ENCODE assay signal across 8 cellular contexts in the genomic region with DNA sequence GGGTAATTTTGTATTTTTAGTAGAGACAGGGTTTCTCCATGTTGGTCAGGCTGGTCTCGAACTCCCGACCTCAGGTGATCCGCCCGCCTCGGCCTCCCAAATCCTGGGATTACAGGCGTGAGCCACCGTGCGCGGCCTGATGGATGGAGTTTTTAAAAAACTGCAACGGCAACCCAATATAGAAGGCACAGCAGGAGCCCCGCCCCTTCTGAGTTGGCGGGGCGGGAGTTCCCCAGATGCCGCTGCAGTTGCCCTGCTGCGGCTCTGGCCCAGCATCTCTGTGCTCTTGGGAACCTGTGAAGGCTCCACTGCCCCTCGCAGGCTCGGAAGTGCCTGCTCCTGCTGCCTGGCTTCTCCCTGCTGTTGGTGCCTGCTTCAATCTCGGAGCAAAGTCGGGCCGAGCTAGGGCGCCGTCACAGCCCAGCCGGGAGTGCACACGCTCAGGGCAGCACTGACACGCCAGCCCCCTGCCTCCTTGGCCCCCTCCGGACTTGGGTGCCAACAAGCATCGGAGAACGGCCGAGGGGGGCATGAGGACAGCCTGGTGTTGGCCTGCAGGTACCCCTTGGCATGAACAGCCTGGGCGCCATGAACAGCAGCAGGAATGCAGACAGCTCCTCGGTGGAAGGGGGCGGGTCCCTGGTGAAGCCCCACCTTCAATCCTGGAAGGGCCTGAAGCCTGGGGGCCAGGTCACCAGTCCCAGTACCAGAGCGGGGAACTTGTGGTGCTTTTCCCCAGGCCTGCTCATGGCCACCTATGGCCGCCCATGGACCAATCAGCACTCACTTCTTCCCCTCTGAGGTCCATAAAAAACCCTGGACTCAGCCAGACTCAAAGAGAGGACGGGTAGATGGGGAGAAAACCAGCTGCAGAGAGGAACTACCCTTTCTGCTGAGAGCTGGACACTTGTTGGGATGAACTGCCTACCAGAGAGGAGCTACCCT. TPM values are rescaled to one million over a fixed set of nuclear protein-coding genes. Genes with fewer than 3 reads are reported as not detected.
DNase-seq lines count a peak whose midpoint lies in the region; ATAC-seq and TF ChIP-seq lines count a peak whose summit lies in the region.

No MANE protein-coding gene starts in this region.

- 17% methylated on average over 32 of the region's 35 CpGs; no CpG with 5 or more reads in 1 of the 2 donors for WGBS in transverse colon (ENCODE audit: low coverage in 1 of 2), 2 donors

- in situ Hi-C loops in transverse colon (cut with MboI; ENCODE audit: low pct_ligation_motif_present in 1 of 4, low pct_unique_long_range_greater_than_20kb in 1 of 4, low sequenced_read_pairs in 3 of 4) = loop anchor here in 3 of 4 donors (25.0 kb wide), 2 partner anchors 289 to 314 kb away; no protein-coding TSS in a partner anchor

- H3K27ac Mint-ChIP-seq in neural crest cell (ENCODE audit: unreplicated experiment) = no peak overlapping the region

- H3K4me1 Mint-ChIP-seq in neural crest cell = peaks cover 28% of the 10 kb centered on the region

- H3K4me1 ChIP-seq in transverse colon = peaks cover 10 to 29% (median 15%) of the 10 kb centered on the region in 4 donors

- TF ChIP-seq POLR2A in transverse colon (IDR thresholded peaks at IDR 0.05) = no peak

- no peaks in the 10 kb centered on the region for H3K36me3 Mint-ChIP-seq in neural crest cell (ENCODE audit: low read depth)

- no peaks in the 10 kb centered on the region for H3K27me3 ChIP-seq in transverse colon

- peak overlapping the region in 3 of 4 donors; percentile 20 to 69 (median 51) for H3K27ac ChIP-seq in transverse colon

- no peaks in the 10 kb centered on the region for H3K9me3 ChIP-seq in transverse colon

- H3K36me3 ChIP-seq in transverse colon = no peaks in the 10 kb centered on the region

- H3K4me3 Mint-ChIP-seq in neural crest cell = peak overlapping the region; percentile 71

- TF ChIP-seq EP300 in transverse colon (IDR thresholded peaks at IDR 0.05; ENCODE audit: low read depth) = no peak

- ATAC-seq in GM21360 (IDR thresholded peaks at IDR 0.05; ENCODE audit: unreplicated experiment) = no peak
- no peak for ATAC-seq in GM19035 (IDR thresholded peaks at IDR 0.05; ENCODE audit: unreplicated experiment)

- peaks cover 11% of the 10 kb centered on the region for H3K27me3 Mint-ChIP-seq in neural crest cell (ENCODE audit: low read depth)

- H3K4me3 ChIP-seq in transverse colon = peak overlapping the region in 3 of 4 donors; percentile 9 to 43 (median 27)

- intact Hi-C loops in transverse colon (cut with DNase I; ENCODE audit: low total_unique reads) = no loop called here

- H3K9me3 Mint-ChIP-seq in neural crest cell = no peaks in the 10 kb centered on the region

- DNase-seq in ELF-1 (ENCODE audit: low read depth, low spot score) (peak; percentile 96), NAMALWA (ENCODE audit: low spot score) (peak; percentile 35), activated T-cell treated with anti-CD3 and anti-CD28 coated beads for 4 hours (peak; percentile 36), fibroblast of peridontal ligament (ENCODE audit: extremely low read depth) (peak; percentile 42), neural crest cell (ENCODE audit: low read depth, low spot score) (peak; percentile 61), transverse colon (peak; percentile 52)

- TF ChIP-seq CTCF in neural crest cell (conservative IDR thresholded peaks at IDR 0.05) (no peak), transverse colon (IDR thresholded peaks at IDR 0.05) (no peak)

RNA-seq across cellular contexts. Expression of a gene that starts 2.3 kb away (rescaled TPM):
- total RNA-seq in neural crest cell = 8.4 and 10.3 TPM in 2 replicates
- 1 to 10 TPM in 2 of 4 donors, under 1 TPM in 1, not detected in 1; 0.68 to 4.2 (median 1.7) TPM for total RNA-seq in transverse colon

RNA-seq across cellular contexts. Expression of a gene that starts 19.9 kb away (rescaled TPM):
- total RNA-seq in neural crest cell (107 and 109 TPM in 2 replicates), transverse colon (10 to 100 TPM; 28.9 to 78.2 (median 60.0) TPM)

Comparison
In these comparisons a context has a peak if more than half of its experiments do, and no peak if none do; other contexts are left out.
1. DNase-seq: peak in every context shown above with its lines; median percentile 96 in ELF-1; 61 in neural crest cell; 52 in transverse colon; 42 in fibroblast of peridontal ligament; 36 in activated T-cell treated with anti-CD3 and anti-CD28 coated beads for 4 hours; 35 in NAMALWA.